ENCODE assay signal across 1 cellular context in the genomic region with DNA sequence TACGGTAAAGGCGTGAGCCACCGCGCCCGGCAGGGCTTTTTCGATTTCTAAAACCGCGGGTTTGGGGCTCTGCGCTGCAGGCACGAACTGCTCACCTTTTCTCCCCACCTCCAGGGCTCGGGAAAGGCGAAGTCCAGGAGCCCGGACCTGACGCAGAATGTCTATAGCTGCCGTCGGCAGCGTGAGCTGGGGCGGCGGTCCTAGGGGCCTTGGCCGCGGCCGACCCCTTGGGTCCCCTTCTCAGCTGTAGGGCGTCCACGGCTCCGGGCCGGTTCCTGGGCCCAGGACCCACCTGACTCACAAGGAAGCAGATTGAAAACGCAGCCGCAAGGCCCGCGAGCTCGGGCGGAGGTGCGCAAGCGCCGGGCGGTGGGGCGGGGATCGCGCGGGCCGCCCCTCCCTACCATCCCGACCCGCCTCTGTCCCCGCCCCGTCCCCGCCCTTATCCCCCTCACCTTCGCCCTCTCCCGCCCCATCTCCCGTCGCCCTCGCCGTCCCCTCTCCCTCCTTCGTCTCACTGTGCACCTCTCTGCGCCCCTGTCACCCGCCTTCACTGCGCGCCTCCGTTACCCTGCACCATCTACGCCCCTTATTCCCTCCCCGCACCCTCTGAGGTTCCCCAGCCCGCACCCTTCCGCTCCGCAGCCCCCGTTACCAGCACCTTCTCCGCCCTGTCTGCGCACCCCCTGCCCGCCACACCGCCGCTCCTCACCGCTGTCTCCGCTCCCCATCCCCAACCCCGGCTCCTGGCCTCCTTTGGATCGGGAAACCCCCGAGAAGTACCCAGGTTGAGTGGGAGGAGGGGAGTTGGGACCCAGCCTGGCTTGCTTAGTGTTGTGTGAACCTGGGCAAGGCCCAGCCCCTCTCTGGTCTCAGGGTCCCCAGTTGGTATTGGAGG.
TF ChIP-seq lines count a peak whose summit lies in the region.

A gene with protein sequence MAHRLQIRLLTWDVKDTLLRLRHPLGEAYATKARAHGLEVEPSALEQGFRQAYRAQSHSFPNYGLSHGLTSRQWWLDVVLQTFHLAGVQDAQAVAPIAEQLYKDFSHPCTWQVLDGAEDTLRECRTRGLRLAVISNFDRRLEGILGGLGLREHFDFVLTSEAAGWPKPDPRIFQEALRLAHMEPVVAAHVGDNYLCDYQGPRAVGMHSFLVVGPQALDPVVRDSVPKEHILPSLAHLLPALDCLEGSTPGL (minus strand): TSS at position 353 of the 898 bp plus-strand sequence. CDS start 2,632 bp downstream, outside the sequence.

TF ChIP-seq in HEK293, 187 proteins besides CTCF, POLR2A, EP300 and RAD21 (continued from another document and continues in another):
- TF ChIP-seq, protein P1, sequence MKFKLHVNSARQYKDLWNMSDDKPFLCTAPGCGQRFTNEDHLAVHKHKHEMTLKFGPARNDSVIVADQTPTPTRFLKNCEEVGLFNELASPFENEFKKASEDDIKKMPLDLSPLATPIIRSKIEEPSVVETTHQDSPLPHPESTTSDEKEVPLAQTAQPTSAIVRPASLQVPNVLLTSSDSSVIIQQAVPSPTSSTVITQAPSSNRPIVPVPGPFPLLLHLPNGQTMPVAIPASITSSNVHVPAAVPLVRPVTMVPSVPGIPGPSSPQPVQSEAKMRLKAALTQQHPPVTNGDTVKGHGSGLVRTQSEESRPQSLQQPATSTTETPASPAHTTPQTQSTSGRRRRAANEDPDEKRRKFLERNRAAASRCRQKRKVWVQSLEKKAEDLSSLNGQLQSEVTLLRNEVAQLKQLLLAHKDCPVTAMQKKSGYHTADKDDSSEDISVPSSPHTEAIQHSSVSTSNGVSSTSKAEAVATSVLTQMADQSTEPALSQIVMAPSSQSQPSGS (tag by site-specific recombination; IDR thresholded peaks at IDR 0.05; ENCODE audit: low read depth), result no peak
- TF ChIP-seq ZNF600 (tag by site-specific recombination; IDR thresholded peaks at IDR 0.05) (0 out of 2 replicates have a peak, but pooled peaks have one; percentile 41), KLF8 (tag by site-specific recombination; IDR thresholded peaks at IDR 0.05) (peak; percentile 91), BCL11B (tag by site-specific recombination; IDR thresholded peaks at IDR 0.05; ENCODE audit: low read depth) (peak; percentile 24; the same call in 1 of the 2 replicates), ZFHX2 (tag by site-specific recombination; conservative IDR thresholded peaks at IDR 0.05) (peak; percentile 77), GLI4 (tag by site-specific recombination; IDR thresholded peaks at IDR 0.05) (no peak), HOXD13 (CRISPR knock-in tag; IDR thresholded peaks at IDR 0.05; ENCODE audit: borderline replicate concordance) (no peak), YY2 (tag by site-specific recombination; IDR thresholded peaks at IDR 0.05) (no peak), ZEB2 (tag by site-specific recombination; IDR thresholded peaks at IDR 0.05) (0 out of 2 replicates have a peak, but pooled peaks have one; percentile 16), ZNF19 (tag by site-specific recombination; IDR thresholded peaks at IDR 0.05; ENCODE audit: low read depth) (no peak), ZNF132 (tag by site-specific recombination; IDR thresholded peaks at IDR 0.05; ENCODE audit: borderline replicate concordance) (no peak), GLI2 (tag by site-specific recombination; IDR thresholded peaks at IDR 0.05; ENCODE audit: borderline replicate concordance, low read depth) (no peak), SP7 (tag by site-specific recombination; IDR thresholded peaks at IDR 0.05) (0 out of 2 replicates have a peak, but pooled peaks have one; percentile 45), BCL11A (tag by site-specific recombination; IDR thresholded peaks at IDR 0.05; ENCODE audit: low read depth) (no peak), ZNF133 (tag by site-specific recombination; IDR thresholded peaks at IDR 0.05) (no peak), ZNF560 (tag by site-specific recombination; IDR thresholded peaks at IDR 0.05; ENCODE audit: borderline replicate concordance) (no peak), ZNF624 (tag by site-specific recombination; IDR thresholded peaks at IDR 0.05) (no peak), ZNF529 (tag by site-specific recombination; IDR thresholded peaks at IDR 0.05; ENCODE audit: insufficient replicate concordance) (no peak), ZNF561 (tag by site-specific recombination; IDR thresholded peaks at IDR 0.05; ENCODE audit: borderline replicate concordance) (no peak), SP3 (tag by site-specific recombination; IDR thresholded peaks at IDR 0.05) (peak; percentile 94), ZNF366 (tag by site-specific recombination; conservative IDR thresholded peaks at IDR 0.05) (peak; percentile 72), KLF1 (tag by site-specific recombination; IDR thresholded peaks at IDR 0.05) (peak; percentile 93), ZIC2 (tag by site-specific recombination; IDR thresholded peaks at IDR 0.05) (no peak; the same call in 1 of the 2 replicates)
- TF ChIP-seq, protein P2, sequence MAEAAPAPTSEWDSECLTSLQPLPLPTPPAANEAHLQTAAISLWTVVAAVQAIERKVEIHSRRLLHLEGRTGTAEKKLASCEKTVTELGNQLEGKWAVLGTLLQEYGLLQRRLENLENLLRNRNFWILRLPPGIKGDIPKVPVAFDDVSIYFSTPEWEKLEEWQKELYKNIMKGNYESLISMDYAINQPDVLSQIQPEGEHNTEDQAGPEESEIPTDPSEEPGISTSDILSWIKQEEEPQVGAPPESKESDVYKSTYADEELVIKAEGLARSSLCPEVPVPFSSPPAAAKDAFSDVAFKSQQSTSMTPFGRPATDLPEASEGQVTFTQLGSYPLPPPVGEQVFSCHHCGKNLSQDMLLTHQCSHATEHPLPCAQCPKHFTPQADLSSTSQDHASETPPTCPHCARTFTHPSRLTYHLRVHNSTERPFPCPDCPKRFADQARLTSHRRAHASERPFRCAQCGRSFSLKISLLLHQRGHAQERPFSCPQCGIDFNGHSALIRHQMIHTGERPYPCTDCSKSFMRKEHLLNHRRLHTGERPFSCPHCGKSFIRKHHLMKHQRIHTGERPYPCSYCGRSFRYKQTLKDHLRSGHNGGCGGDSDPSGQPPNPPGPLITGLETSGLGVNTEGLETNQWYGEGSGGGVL (tag by site-specific recombination; IDR thresholded peaks at IDR 0.05), result peak; percentile 96
- TF ChIP-seq, protein P3, sequence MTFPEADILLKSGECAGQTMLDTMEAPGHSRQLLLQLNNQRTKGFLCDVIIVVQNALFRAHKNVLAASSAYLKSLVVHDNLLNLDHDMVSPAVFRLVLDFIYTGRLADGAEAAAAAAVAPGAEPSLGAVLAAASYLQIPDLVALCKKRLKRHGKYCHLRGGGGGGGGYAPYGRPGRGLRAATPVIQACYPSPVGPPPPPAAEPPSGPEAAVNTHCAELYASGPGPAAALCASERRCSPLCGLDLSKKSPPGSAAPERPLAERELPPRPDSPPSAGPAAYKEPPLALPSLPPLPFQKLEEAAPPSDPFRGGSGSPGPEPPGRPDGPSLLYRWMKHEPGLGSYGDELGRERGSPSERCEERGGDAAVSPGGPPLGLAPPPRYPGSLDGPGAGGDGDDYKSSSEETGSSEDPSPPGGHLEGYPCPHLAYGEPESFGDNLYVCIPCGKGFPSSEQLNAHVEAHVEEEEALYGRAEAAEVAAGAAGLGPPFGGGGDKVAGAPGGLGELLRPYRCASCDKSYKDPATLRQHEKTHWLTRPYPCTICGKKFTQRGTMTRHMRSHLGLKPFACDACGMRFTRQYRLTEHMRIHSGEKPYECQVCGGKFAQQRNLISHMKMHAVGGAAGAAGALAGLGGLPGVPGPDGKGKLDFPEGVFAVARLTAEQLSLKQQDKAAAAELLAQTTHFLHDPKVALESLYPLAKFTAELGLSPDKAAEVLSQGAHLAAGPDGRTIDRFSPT (tag by site-specific recombination; IDR thresholded peaks at IDR 0.05), result no peak
- TF ChIP-seq, protein P4, sequence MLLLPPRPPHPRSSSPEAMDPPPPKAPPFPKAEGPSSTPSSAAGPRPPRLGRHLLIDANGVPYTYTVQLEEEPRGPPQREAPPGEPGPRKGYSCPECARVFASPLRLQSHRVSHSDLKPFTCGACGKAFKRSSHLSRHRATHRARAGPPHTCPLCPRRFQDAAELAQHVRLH (tag by site-specific recombination; IDR thresholded peaks at IDR 0.05), result no peak
- TF ChIP-seq, protein P5, sequence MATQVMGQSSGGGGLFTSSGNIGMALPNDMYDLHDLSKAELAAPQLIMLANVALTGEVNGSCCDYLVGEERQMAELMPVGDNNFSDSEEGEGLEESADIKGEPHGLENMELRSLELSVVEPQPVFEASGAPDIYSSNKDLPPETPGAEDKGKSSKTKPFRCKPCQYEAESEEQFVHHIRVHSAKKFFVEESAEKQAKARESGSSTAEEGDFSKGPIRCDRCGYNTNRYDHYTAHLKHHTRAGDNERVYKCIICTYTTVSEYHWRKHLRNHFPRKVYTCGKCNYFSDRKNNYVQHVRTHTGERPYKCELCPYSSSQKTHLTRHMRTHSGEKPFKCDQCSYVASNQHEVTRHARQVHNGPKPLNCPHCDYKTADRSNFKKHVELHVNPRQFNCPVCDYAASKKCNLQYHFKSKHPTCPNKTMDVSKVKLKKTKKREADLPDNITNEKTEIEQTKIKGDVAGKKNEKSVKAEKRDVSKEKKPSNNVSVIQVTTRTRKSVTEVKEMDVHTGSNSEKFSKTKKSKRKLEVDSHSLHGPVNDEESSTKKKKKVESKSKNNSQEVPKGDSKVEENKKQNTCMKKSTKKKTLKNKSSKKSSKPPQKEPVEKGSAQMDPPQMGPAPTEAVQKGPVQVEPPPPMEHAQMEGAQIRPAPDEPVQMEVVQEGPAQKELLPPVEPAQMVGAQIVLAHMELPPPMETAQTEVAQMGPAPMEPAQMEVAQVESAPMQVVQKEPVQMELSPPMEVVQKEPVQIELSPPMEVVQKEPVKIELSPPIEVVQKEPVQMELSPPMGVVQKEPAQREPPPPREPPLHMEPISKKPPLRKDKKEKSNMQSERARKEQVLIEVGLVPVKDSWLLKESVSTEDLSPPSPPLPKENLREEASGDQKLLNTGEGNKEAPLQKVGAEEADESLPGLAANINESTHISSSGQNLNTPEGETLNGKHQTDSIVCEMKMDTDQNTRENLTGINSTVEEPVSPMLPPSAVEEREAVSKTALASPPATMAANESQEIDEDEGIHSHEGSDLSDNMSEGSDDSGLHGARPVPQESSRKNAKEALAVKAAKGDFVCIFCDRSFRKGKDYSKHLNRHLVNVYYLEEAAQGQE (tag by site-specific recombination; IDR thresholded peaks at IDR 0.05), result no peak
- TF ChIP-seq, protein P6, sequence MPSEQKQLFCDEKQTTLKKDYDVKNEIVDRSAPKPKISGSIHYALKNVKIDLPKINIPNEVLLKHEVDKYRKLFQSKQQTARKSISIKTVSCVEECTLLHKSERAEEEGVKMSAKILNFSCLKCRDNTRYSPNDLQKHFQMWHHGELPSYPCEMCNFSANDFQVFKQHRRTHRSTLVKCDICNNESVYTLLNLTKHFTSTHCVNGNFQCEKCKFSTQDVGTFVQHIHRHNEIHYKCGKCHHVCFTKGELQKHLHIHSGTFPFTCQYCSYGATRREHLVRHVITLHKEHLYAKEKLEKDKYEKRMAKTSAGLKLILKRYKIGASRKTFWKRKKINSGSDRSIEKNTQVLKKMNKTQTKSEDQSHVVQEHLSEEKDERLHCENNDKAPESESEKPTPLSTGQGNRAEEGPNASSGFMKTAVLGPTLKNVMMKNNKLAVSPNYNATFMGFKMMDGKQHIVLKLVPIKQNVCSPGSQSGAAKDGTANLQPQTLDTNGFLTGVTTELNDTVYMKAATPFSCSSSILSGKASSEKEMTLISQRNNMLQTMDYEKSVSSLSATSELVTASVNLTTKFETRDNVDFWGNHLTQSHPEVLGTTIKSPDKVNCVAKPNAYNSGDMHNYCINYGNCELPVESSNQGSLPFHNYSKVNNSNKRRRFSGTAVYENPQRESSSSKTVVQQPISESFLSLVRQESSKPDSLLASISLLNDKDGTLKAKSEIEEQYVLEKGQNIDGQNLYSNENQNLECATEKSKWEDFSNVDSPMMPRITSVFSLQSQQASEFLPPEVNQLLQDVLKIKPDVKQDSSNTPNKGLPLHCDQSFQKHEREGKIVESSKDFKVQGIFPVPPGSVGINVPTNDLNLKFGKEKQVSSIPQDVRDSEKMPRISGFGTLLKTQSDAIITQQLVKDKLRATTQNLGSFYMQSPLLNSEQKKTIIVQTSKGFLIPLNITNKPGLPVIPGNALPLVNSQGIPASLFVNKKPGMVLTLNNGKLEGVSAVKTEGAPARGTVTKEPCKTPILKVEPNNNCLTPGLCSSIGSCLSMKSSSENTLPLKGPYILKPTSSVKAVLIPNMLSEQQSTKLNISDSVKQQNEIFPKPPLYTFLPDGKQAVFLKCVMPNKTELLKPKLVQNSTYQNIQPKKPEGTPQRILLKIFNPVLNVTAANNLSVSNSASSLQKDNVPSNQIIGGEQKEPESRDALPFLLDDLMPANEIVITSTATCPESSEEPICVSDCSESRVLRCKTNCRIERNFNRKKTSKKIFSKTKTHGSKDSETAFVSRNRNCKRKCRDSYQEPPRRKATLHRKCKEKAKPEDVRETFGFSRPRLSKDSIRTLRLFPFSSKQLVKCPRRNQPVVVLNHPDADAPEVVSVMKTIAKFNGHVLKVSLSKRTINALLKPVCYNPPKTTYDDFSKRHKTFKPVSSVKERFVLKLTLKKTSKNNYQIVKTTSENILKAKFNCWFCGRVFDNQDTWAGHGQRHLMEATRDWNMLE (tag by site-specific recombination; conservative IDR thresholded peaks at IDR 0.05; ENCODE audit: low read depth), result no peak
- TF ChIP-seq, protein P7, sequence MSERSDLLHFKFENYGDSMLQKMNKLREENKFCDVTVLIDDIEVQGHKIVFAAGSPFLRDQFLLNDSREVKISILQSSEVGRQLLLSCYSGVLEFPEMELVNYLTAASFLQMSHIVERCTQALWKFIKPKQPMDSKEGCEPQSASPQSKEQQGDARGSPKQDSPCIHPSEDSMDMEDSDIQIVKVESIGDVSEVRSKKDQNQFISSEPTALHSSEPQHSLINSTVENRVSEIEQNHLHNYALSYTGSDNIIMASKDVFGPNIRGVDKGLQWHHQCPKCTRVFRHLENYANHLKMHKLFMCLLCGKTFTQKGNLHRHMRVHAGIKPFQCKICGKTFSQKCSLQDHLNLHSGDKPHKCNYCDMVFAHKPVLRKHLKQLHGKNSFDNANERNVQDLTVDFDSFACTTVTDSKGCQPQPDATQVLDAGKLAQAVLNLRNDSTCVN (tag by site-specific recombination; optimal IDR thresholded peaks at IDR 0.05), result peak; percentile 72
- TF ChIP-seq, protein P8, sequence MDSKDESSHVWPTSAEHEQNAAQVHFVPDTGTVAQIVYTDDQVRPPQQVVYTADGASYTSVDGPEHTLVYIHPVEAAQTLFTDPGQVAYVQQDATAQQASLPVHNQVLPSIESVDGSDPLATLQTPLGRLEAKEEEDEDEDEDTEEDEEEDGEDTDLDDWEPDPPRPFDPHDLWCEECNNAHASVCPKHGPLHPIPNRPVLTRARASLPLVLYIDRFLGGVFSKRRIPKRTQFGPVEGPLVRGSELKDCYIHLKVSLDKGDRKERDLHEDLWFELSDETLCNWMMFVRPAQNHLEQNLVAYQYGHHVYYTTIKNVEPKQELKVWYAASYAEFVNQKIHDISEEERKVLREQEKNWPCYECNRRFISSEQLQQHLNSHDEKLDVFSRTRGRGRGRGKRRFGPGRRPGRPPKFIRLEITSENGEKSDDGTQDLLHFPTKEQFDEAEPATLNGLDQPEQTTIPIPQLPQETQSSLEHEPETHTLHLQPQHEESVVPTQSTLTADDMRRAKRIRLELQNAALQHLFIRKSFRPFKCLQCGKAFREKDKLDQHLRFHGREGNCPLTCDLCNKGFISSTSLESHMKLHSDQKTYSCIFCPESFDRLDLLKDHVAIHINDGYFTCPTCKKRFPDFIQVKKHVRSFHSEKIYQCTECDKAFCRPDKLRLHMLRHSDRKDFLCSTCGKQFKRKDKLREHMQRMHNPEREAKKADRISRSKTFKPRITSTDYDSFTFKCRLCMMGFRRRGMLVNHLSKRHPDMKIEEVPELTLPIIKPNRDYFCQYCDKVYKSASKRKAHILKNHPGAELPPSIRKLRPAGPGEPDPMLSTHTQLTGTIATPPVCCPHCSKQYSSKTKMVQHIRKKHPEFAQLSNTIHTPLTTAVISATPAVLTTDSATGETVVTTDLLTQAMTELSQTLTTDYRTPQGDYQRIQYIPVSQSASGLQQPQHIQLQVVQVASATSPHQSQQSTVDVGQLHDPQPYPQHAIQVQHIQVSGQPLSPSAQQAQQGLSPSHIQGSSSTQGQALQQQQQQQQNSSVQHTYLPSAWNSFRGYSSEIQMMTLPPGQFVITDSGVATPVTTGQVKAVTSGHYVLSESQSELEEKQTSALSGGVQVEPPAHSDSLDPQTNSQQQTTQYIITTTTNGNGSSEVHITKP (tag by site-specific recombination; IDR thresholded peaks at IDR 0.05), result no peak; the same call in 1 of the 2 replicates
